8 cellular contexts compared by ENCODE assay signal in genomic region chr14:23352506-23353432, GRCh38. TPM values are rescaled to one million over a fixed set of nuclear protein-coding genes. Genes with fewer than 3 reads are reported as not detected.
DNase-seq lines count a peak whose midpoint lies in the region; ATAC-seq and TF ChIP-seq lines count a peak whose summit lies in the region.

Gene SLC22A17, minus strand, starts transcription at chr14:23352887.

- H3K9me3 ChIP-seq in SJCRH30 (replicated peaks) (no peaks in the 10 kb centered on the region), neural progenitor cell (ENCODE audit: low read depth) (no peaks in the 10 kb centered on the region)

- peaks cover 19% of the 10 kb centered on the region for H4K20me1 ChIP-seq in neural progenitor cell (ENCODE audit: low read depth)

- TF ChIP-seq CTCF in neural progenitor cell (IDR thresholded peaks at IDR 0.05): peak; percentile 4

- DNase-seq in SKM-1 treated with dmso at 0.1 percent for 144 hours (lab: John Stamatoyannopoulos, UW; ENCODE audit: unreplicated experiment) (peak; percentile 8), SKM-1 (lab: John Stamatoyannopoulos, UW; ENCODE audit: unreplicated experiment) (no peak), SJCRH30 (peak; percentile 70 to 77), glomerular visceral epithelial cell (ENCODE audit: extremely low spot score) (peak; percentile 81), neural progenitor cell (ENCODE audit: low spot score) (peak; percentile 91), stromal cell of bone marrow (ENCODE audit: low read depth) (peak; percentile 81)
- peak in 1 of 2 donors; percentile 55 for DNase-seq in activated naive CD4-positive, alpha-beta T cell treated with anti-CD3 and anti-CD28 coated beads, Interleukin-2, amount 50 U/mL, for 72 hours (ENCODE audit: low spot score in 2 of 2)

- no peaks in the 10 kb centered on the region for H3K9me3 Mint-ChIP-seq in activated naive CD4-positive, alpha-beta T cell treated with anti-CD3 and anti-CD28 coated beads, Interleukin-2, amount 50 U/mL, for 72 hours
- H3K9me3 Mint-ChIP-seq in neural progenitor cell: peaks cover 8% of the 10 kb centered on the region

- no peaks in the 10 kb centered on the region for H3K27me3 ChIP-seq in SJCRH30
- H3K27me3 ChIP-seq in neural progenitor cell: peaks cover 9% of the 10 kb centered on the region

- peak; percentile 88 to 94 for ATAC-seq in activated naive CD4-positive, alpha-beta T cell treated with anti-CD3 and anti-CD28 coated beads, Interleukin-2, amount 50 U/mL, for 72 hours
- ATAC-seq in HG03460 (IDR thresholded peaks at IDR 0.05; ENCODE audit: unreplicated experiment): no peak

- peak within 1 kb of the TSS; percentile 89 for H3K4me3 Mint-ChIP-seq in neural progenitor cell

- H2AFZ ChIP-seq in neural progenitor cell (replicated peaks): peak within 1 kb of the TSS; percentile 67

- no peak within 1 kb of the TSS for H3K27ac ChIP-seq in SJCRH30
- H3K27ac ChIP-seq in neural progenitor cell: no peak within 1 kb of the TSS

- H3K4me1 ChIP-seq in SJCRH30 (0 out of 2 replicates have a peak, but pooled peaks cover 3% of the 10 kb centered on the region), neural progenitor cell (peaks cover 5% of the 10 kb centered on the region)

- no peak within 1 kb of the TSS for H3K9ac ChIP-seq in neural progenitor cell

- H3K4me3 ChIP-seq in SJCRH30: peak within 1 kb of the TSS; percentile 58
- peak within 1 kb of the TSS; percentile 91 for H3K4me3 ChIP-seq in neural progenitor cell

- peaks cover 10 to 11% of the 10 kb centered on the region in 2 donors for H3K36me3 Mint-ChIP-seq in activated naive CD4-positive, alpha-beta T cell treated with anti-CD3 and anti-CD28 coated beads, Interleukin-2, amount 50 U/mL, for 72 hours
- H3K36me3 Mint-ChIP-seq in neural progenitor cell: peaks cover 25% of the 10 kb centered on the region

- peaks cover 19% of the 10 kb centered on the region for H3K4me1 Mint-ChIP-seq in neural progenitor cell

- H3K36me3 ChIP-seq in SJCRH30 (no peaks in the 10 kb centered on the region; the same call in 1 of the 2 replicates), neural progenitor cell (no peaks in the 10 kb centered on the region)

- peaks cover 3% of the 10 kb centered on the region for H3K79me2 ChIP-seq in neural progenitor cell (ENCODE audit: low read depth)

- peaks cover 53% of the 10 kb centered on the region for H3F3A ChIP-seq in neural progenitor cell (ENCODE audit: low read depth)

- peaks cover 20% of the 10 kb centered on the region for H3K27me3 Mint-ChIP-seq in neural progenitor cell (ENCODE audit: insufficient read depth, low read depth)

- H3K27ac Mint-ChIP-seq in activated naive CD4-positive, alpha-beta T cell treated with anti-CD3 and anti-CD28 coated beads, Interleukin-2, amount 50 U/mL, for 72 hours: peak within 1 kb of the TSS in 1 of 2 donors; percentile 84
- peak within 1 kb of the TSS; percentile 70 for H3K27ac Mint-ChIP-seq in neural progenitor cell

- peak within 1 kb of the TSS; percentile 99 for H3K4me2 ChIP-seq in neural progenitor cell

RNA-seq across cellular contexts. Expression of gene SLC22A17, which starts in this region (rescaled TPM):
- total RNA-seq in SJCRH30 (2014; rRNA removed; shearing (Covaris generic)): 2.7 and 2.8 TPM in 2 replicates
- total RNA-seq in activated naive CD4-positive, alpha-beta T cell treated with anti-CD3 and anti-CD28 coated beads, Interleukin-2, amount 50 U/mL, for 72 hours: 1 to 10 TPM; 7.4 to 8.8 TPM
- 22.2 and 80.8 TPM in 2 replicates for total RNA-seq in neural progenitor cell (ENCODE audit: low replicate concordance)
